Comparison of ENCODE assay signal across 12 cellular contexts in the genomic region with DNA sequence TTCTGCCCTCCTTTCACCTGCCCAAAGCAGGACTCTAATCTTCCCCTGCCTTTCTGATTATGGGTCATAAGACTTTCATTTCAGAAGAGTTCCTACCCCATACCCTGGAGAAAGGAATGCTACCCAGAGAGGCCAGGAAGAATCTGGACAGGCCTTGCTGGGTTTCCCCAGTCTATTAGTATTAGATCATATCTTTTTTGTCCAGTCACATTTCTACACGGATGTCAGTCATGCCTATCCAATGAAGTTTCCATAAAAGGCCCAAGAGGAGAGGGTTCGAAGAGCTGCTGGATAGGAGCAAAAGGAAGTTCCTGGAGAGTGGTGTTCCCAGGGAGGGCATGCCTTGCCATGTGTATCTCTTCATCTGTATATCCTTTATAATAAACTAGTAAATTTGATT. TPM values are rescaled to one million over a fixed set of nuclear protein-coding genes. Genes with fewer than 3 reads are reported as not detected.
DNase-seq lines count a peak whose midpoint lies in the region; ATAC-seq and TF ChIP-seq lines count a peak whose summit lies in the region.
"Had no signal": no experiment of that assay in that cellular context is flagged by ENCODE, and none has a peak within 500 bp of the region (broad histone marks: within the 10 kb centered on the region; RNA-seq: fewer than 3 reads in every experiment).

No MANE protein-coding gene starts in this region.

- intact Hi-C loops in heart right ventricle (cut with DNase I), result no loop called here

- WGBS in heart right ventricle, 2 donors, result 42 to 53% methylated on average over 2 of the region's 2 CpGs

- H3K27me3 ChIP-seq in BE2C (no peaks in the 10 kb centered on the region), heart right ventricle (no peaks in the 10 kb centered on the region)
- H3K27me3 ChIP-seq: tibial artery had no signal

- no peak for ATAC-seq in heart right ventricle
- ATAC-seq: K562 had no signal

- DNase-seq in BE2C, result no peak
- peak; percentile 14 for DNase-seq in HK-2 (ENCODE audit: unreplicated experiment)
- DNase-seq in amniotic epithelial cell (ENCODE audit: low read depth), result peak; percentile 7
- peak; percentile 9 to 55 for DNase-seq in lung microvascular endothelial cell (ENCODE audit: low read depth in 2 of 2)
- no peak for DNase-seq in effector CD8-positive, alpha-beta T cell (lab: John Stamatoyannopoulos, UW)
- DNase-seq in HT-29 (ENCODE audit: low spot score), result no peak
- DNase-seq in heart right ventricle, result no peak
- no peak for DNase-seq in SW 1271 (lab: John Stamatoyannopoulos, UW)
- DNase-seq: DMS53, occipital lobe, tibial artery had no signal

- H3K9me3 ChIP-seq in BE2C (no peaks in the 10 kb centered on the region), heart right ventricle (no peaks in the 10 kb centered on the region)
- H3K9me3 ChIP-seq: tibial artery had no signal

- peaks cover 12% of the 10 kb centered on the region for H3K4me1 ChIP-seq in BE2C
- H3K4me1 ChIP-seq in heart right ventricle, result peaks cover 4 to 44% (median 32%) of the 10 kb centered on the region in 9 donors

- H3K4me3 ChIP-seq in BE2C (ENCODE audit: low read depth, low read length) (peak overlapping the region; percentile 0; the same call in 1 of the 2 replicates), heart right ventricle (no peak overlapping the region)
- H3K4me3 ChIP-seq: K562, tibial artery had no signal

- H3K36me3 ChIP-seq in BE2C, result peaks cover 16% of the 10 kb centered on the region
- H3K36me3 ChIP-seq in heart right ventricle, result peaks cover 0 to 22% (median 14%) of the 10 kb centered on the region in 9 donors

- TF ChIP-seq CTCF in BE2C (IDR thresholded peaks at IDR 0.05; ENCODE audit: low read depth, low read length) (no peak), heart right ventricle (IDR thresholded peaks at IDR 0.05) (no peak)

- H3K27ac ChIP-seq in heart right ventricle, result peak overlapping the region in 4 of 10 donors; percentile 24 to 64 (median 36)
- H3K27ac ChIP-seq: tibial artery had no signal

RNA-seq across cellular contexts. Expression of gene POLH, which starts 3.2 kb away (rescaled TPM):
- 11.6 TPM for polyA plus RNA-seq in BE2C (2012; ENCODE audit: insufficient read depth, insufficient read length, low read depth)
- total RNA-seq in lung microvascular endothelial cell (8.1 and 12.6 TPM in 2 replicates), heart right ventricle (10 to 100 TPM in 4 of 10 donors, 1 to 10 TPM in 6; 5.5 to 11.2 (median 8.9) TPM)
- total RNA-seq in HT-29 (2014; rRNA removed; shearing (Covaris generic)), result 4.7 and 6.6 TPM in 2 replicates
- 1 to 10 TPM; 2.1 to 2.7 TPM for polyA plus RNA-seq in heart right ventricle

RNA-seq across cellular contexts. Expression of gene XPO5, which starts 3.3 kb away (rescaled TPM):
- polyA plus RNA-seq in BE2C (2012; ENCODE audit: insufficient read depth, insufficient read length, low read depth), result 95.2 TPM
- total RNA-seq in lung microvascular endothelial cell (16.6 and 23.4 TPM in 2 replicates), heart right ventricle (10 to 100 TPM; 11.7 to 20.1 (median 17.0) TPM)
- total RNA-seq in HT-29 (2014; rRNA removed; shearing (Covaris generic)), result 65.9 and 71.0 TPM in 2 replicates
- polyA plus RNA-seq in heart right ventricle, result 10 to 100 TPM in 1 of 2 donors, 1 to 10 TPM in 1; 6.9 to 10.8 TPM

RNA-seq across cellular contexts. Expression of gene GTPBP2, which starts 49.9 kb away (rescaled TPM):
- 221 TPM for polyA plus RNA-seq in BE2C (2012; ENCODE audit: insufficient read depth, insufficient read length, low read depth)
- total RNA-seq in lung microvascular endothelial cell (25.7 and 32.3 TPM in 2 replicates), heart right ventricle (10 to 100 TPM; 19.5 to 32.1 (median 25.1) TPM)
- 71.9 and 83.1 TPM in 2 replicates for total RNA-seq in HT-29 (2014; rRNA removed; shearing (Covaris generic))
- polyA plus RNA-seq in heart right ventricle, result 10 to 100 TPM; 37.3 to 37.9 TPM

RNA-seq across cellular contexts. Expression of gene MAD2L1BP, which starts 56.5 kb away (rescaled TPM):
- polyA plus RNA-seq in BE2C (2012; ENCODE audit: insufficient read depth, insufficient read length, low read depth), result 189 TPM
- total RNA-seq in lung microvascular endothelial cell (18.1 and 20.8 TPM in 2 replicates), heart right ventricle (10 to 100 TPM; 20.7 to 34.8 (median 28.1) TPM)
- total RNA-seq in HT-29 (2014; rRNA removed; shearing (Covaris generic)), result 32.1 and 36.8 TPM in 2 replicates
- 10 to 100 TPM; 13.5 to 29.2 TPM for polyA plus RNA-seq in heart right ventricle

Comparison
In these comparisons a context has a peak if more than half of its experiments do, and no peak if none do; other contexts are left out.
1. DNase-seq: peak in HK-2 (single experiment), amniotic epithelial cell (single experiment) and lung microvascular endothelial cell (2 of 2); none in BE2C (single experiment), effector CD8-positive, alpha-beta T cell (single experiment), HT-29 (single experiment), heart right ventricle (0 of 2) and SW 1271 (0 of 2).